In genomic region chr12:93798752-93799151, GRCh38 we compare ENCODE assay signal across 14 cellular contexts.
"Had no signal": no experiment of that assay in that cellular context is flagged by ENCODE, and none has a peak within 500 bp of the region (broad histone marks: within the 10 kb centered on the region; RNA-seq: fewer than 3 reads in every experiment).

No MANE protein-coding gene starts in this region.

- H3K27ac ChIP-seq: neural progenitor cell, right lobe of liver, stomach, testis, upper lobe of left lung had no signal

- H3K9ac ChIP-seq: neural progenitor cell had no signal

- H3K4me3 ChIP-seq: lung, neural progenitor cell, right lobe of liver, stomach, testis, upper lobe of left lung had no signal

- H3K36me3 Mint-ChIP-seq: neural progenitor cell had no signal

- ATAC-seq: left cardiac atrium, right lobe of liver had no signal

- H3K9me3 ChIP-seq: right lobe of liver, stomach, testis, upper lobe of left lung had no signal

- H3K4me3 Mint-ChIP-seq: endodermal cell, immature natural killer cell, naive B cell, neural progenitor cell had no signal

- H3K9me3 Mint-ChIP-seq: endodermal cell, immature natural killer cell, neural progenitor cell had no signal

- H2AFZ ChIP-seq: neural progenitor cell had no signal

- H3K27ac Mint-ChIP-seq: endodermal cell, naive B cell, neural progenitor cell had no signal

- H3K36me3 ChIP-seq: neural progenitor cell, right lobe of liver, stomach, upper lobe of left lung had no signal

- DNase-seq: activated CD4-positive, alpha-beta T cell treated with anti-CD3 and anti-CD28 coated beads for 48 hours; activated naive CD4-positive, alpha-beta T cell treated with anti-CD3 and anti-CD28 coated beads, Interleukin-2, amount 50 U/mL, for 16 hours; endodermal cell; head of caudate nucleus; immature natural killer cell; left cardiac atrium; naive B cell; right lobe of liver; stomach; T-helper 9 cell; testis; upper lobe of left lung had no signal

- H3K27me3 Mint-ChIP-seq: naive B cell had no signal

- H3K27me3 ChIP-seq: neural progenitor cell, right lobe of liver, stomach, testis, upper lobe of left lung had no signal

- H3K4me2 ChIP-seq: neural progenitor cell had no signal
